17 cellular contexts compared by ENCODE assay signal in genomic region chr1:24102966-24103365, GRCh38. TPM values are rescaled to one million over a fixed set of nuclear protein-coding genes. Genes with fewer than 3 reads are reported as not detected.
DNase-seq lines count a peak whose midpoint lies in the region; ATAC-seq and TF ChIP-seq lines count a peak whose summit lies in the region.
"Had no signal": no experiment of that assay in that cellular context is flagged by ENCODE, and none has a peak within 500 bp of the region (broad histone marks: within the 10 kb centered on the region; RNA-seq: fewer than 3 reads in every experiment).

No MANE protein-coding gene starts in this region.

- peak; percentile 68 for DNase-seq in left cardiac atrium
- no peak for DNase-seq in nephron progenitor cell
- DNase-seq in aorta, result peak; percentile 83 to 86
- no peak for DNase-seq in NCI-H774 (lab: John Stamatoyannopoulos, UW)
- no peak for DNase-seq in DMS 273 (lab: John Stamatoyannopoulos, UW; ENCODE audit: unreplicated experiment)
- DNase-seq: central memory CD4-positive, alpha-beta T cell; DMS79; HFFc6; midbrain; NCI-H526; stimulated activated CD4-positive, alpha-beta T cell treated with anti-CD3 and anti-CD28 coated beads, Interleukin-2, amount 100 ng/mL, for 48 hours; substantia nigra had no signal

- no peaks in the 10 kb centered on the region for H3K4me1 ChIP-seq in aorta (ENCODE audit: control insufficient read depth in 1 of 2, insufficient read depth in 2 of 2, low read length in 2 of 2)
- H3K4me1 ChIP-seq: BE2C had no signal

- intact Hi-C loops in left cardiac atrium (cut with DNase I) (no loop called here), aorta (cut with DNase I) (no loop called here)

- 2 to 5% methylated on average over 8 of the region's 8 CpGs for WGBS in aorta, 2 donors

- ATAC-seq in SK-N-SH treated with all-trans-retinoic acid at 6 μM for 48 hours, result peak; percentile 23; the same call in 1 of the 3 replicates
- ATAC-seq in left cardiac atrium, result peak; percentile 71 to 74
- peak; percentile 54 for ATAC-seq in aorta (ENCODE audit: low FRiP score)
- no peak for ATAC-seq in GM18498 (IDR thresholded peaks at IDR 0.05; ENCODE audit: unreplicated experiment)
- ATAC-seq: activated CD4-positive, CD25-positive, alpha-beta regulatory T cell treated with anti-CD3 and anti-CD28 coated beads, Interleukin-2, amount 50 U/mL, for 24 hours had no signal

- no peaks in the 10 kb centered on the region for H3K36me3 Mint-ChIP-seq in nephron progenitor cell (ENCODE audit: low read depth)

- H3K36me3 ChIP-seq in aorta (ENCODE audit: control insufficient read depth in 1 of 2, insufficient read depth in 2 of 2, low read length in 1 of 2), result no peaks in the 10 kb centered on the region
- H3K36me3 ChIP-seq: BE2C, SJSA1 had no signal

- no peaks in the 10 kb centered on the region for H3K27me3 ChIP-seq in aorta (ENCODE audit: control insufficient read depth in 1 of 2, insufficient read depth in 2 of 2, low read length in 1 of 2)
- H3K27me3 ChIP-seq: BE2C, SJSA1 had no signal

- H3K4me1 Mint-ChIP-seq in nephron progenitor cell, result peaks cover 59% of the 10 kb centered on the region

- no peaks in the 10 kb centered on the region for H3K9me3 ChIP-seq in aorta (ENCODE audit: control insufficient read depth, low read length)
- H3K9me3 ChIP-seq: BE2C, SJSA1 had no signal

- H3K27ac ChIP-seq in aorta (ENCODE audit: low read depth in 1 of 2, low read length in 2 of 2), result peak overlapping the region in 1 of 2 donors; percentile 7
- H3K27ac ChIP-seq: SJSA1 had no signal

- H3K9me3 Mint-ChIP-seq in nephron progenitor cell, result no peaks in the 10 kb centered on the region
- H3K9me3 Mint-ChIP-seq: HFFc6 had no signal

- no peak overlapping the region for H3K4me3 ChIP-seq in aorta (ENCODE audit: low read length in 2 of 2)
- H3K4me3 ChIP-seq: SJSA1 had no signal

- no peak for TF ChIP-seq CTCF in nephron progenitor cell (IDR thresholded peaks at IDR 0.05)

- no peak overlapping the region for H3K4me3 Mint-ChIP-seq in nephron progenitor cell
- H3K4me3 Mint-ChIP-seq: HFFc6 had no signal

- peaks cover under 1% of the 10 kb centered on the region for H3K27me3 Mint-ChIP-seq in nephron progenitor cell (ENCODE audit: low read depth, poor library complexity)

- peak overlapping the region; percentile 91 for H3K27ac Mint-ChIP-seq in nephron progenitor cell
- H3K27ac Mint-ChIP-seq: HFFc6 had no signal

TF ChIP-seq in SK-N-SH treated with all-trans-retinoic acid at 6 μM for 48 hours, 23 proteins besides CTCF, POLR2A, EP300 and RAD21:
- TF ChIP-seq ZC3H10 (CRISPR knock-in tag; IDR thresholded peaks at IDR 0.05), result no peak
- TF ChIP-seq RARB (CRISPR knock-in tag; IDR thresholded peaks at IDR 0.05), result no peak
- no peak for TF ChIP-seq POU6F1 (CRISPR knock-in tag; IDR thresholded peaks at IDR 0.05; ENCODE audit: borderline replicate concordance, low read depth)
- TF ChIP-seq ESRRG (CRISPR knock-in tag; IDR thresholded peaks at IDR 0.05), result no peak
- TF ChIP-seq SNAI2 (CRISPR knock-in tag; IDR thresholded peaks at IDR 0.05), result no peak
- no peak for TF ChIP-seq CSDC2 (CRISPR knock-in tag; IDR thresholded peaks at IDR 0.05)
- TF ChIP-seq TCF4 (CRISPR knock-in tag; IDR thresholded peaks at IDR 0.05; ENCODE audit: borderline replicate concordance), result no peak
- TF ChIP-seq ZFP3 (CRISPR knock-in tag; IDR thresholded peaks at IDR 0.05), result no peak
- no peak for TF ChIP-seq GLIS3 (CRISPR knock-in tag; IDR thresholded peaks at IDR 0.05)
- TF ChIP-seq TOX (CRISPR knock-in tag; IDR thresholded peaks at IDR 0.05; ENCODE audit: borderline replicate concordance), result no peak
- no peak for TF ChIP-seq BACH2 (CRISPR knock-in tag; IDR thresholded peaks at IDR 0.05; ENCODE audit: borderline replicate concordance)
- TF ChIP-seq ZNF565 (CRISPR knock-in tag; conservative IDR thresholded peaks at IDR 0.05; ENCODE audit: low read depth), result no peak
- TF ChIP-seq ZFP30 (CRISPR knock-in tag; IDR thresholded peaks at IDR 0.05), result no peak

RNA-seq across cellular contexts. Expression of gene MYOM3, which starts 9.0 kb away (rescaled TPM):
- total RNA-seq in left cardiac atrium, result 100 to 1,000 TPM; 160 to 224 TPM
- total RNA-seq in aorta, result 1 to 10 TPM in 1 of 2 donors, under 1 TPM in 1; 0.78 to 1.9 TPM
- 1 to 10 TPM in 1 of 2 donors, under 1 TPM in 1; 0.59 to 1.1 TPM for polyA plus RNA-seq in aorta

RNA-seq across cellular contexts. Expression of gene IL22RA1, which starts 40.0 kb away (rescaled TPM):
- under 1 TPM; 0.09 to 0.26 TPM for total RNA-seq in left cardiac atrium
- total RNA-seq in aorta, result under 1 TPM; 0.18 to 0.23 TPM
- polyA plus RNA-seq in aorta, result 1 to 10 TPM in 1 of 2 donors, not detected in 1; 2.4 TPM
- total RNA-seq: HFFc6 had no signal

Comparison
In these comparisons a context has a peak if more than half of its experiments do, and no peak if none do; other contexts are left out.
1. DNase-seq: peak in left cardiac atrium (single experiment) and aorta (2 of 2); none in nephron progenitor cell (single experiment), NCI-H774 (single experiment) and DMS 273 (single experiment).
2. RNA of gene MYOM3, which starts 9.0 kb away (total RNA-seq): 160 to 224 TPM in left cardiac atrium; 0.78 to 1.9 TPM in aorta; every median in the first group is over 10 times any median in the second.